In the genomic region with DNA sequence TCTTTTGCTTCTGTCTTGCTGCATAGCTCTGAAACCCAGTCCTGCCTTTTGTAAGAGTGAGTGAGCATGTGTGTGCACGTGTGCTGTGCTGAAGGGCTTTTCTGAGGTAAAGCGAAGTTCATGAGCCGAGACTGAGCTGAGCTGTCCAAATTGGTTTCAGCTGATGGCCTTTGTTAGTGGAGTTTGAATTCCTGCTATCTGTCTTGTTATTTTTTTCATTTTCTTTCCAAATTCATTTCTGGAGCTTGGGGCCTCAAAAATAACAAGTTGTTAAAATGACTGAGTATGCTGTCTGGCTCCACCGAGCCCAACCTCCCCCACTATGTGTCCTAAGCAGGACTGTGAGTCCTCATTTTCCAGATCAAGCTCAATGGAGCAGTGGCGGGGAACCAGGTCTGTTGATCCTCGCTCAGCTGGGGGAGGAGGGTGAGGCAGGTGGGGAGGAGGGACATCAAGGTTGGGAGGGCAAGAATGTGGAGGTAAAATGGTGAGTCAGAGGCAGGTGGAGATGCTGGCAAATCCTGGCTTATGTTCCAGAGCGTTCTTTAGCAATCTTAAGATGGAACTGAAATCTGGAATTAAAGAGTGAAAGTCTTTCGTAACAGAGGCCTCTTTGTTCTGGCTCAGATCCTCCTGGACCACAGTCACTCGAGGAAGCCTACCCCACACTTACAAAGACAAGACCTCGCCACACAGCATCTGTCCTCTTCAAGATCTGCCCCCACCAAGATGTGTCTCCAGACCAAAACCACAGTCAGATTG, we compare ENCODE assay signal across 17 cellular contexts.
DNase-seq lines count a peak whose midpoint lies in the region; ATAC-seq, FAIRE-seq and TF ChIP-seq lines count a peak whose summit lies in the region.
"Had no signal": no experiment of that assay in that cellular context is flagged by ENCODE, and none has a peak within 500 bp of the region (broad histone marks: within the 10 kb centered on the region; RNA-seq: fewer than 3 reads in every experiment).

No MANE protein-coding gene starts in this region.

- H3K9ac ChIP-seq in muscle layer of colon (ENCODE audit: low read length) = no peak overlapping the region

- TF ChIP-seq CTCF in RWPE1 (conservative IDR thresholded peaks at IDR 0.05; ENCODE audit: low read depth) (no peak), esophagus squamous epithelium (IDR thresholded peaks at IDR 0.05) (no peak), transverse colon (IDR thresholded peaks at IDR 0.05) (no peak), brain microvascular endothelial cell (IDR thresholded peaks at IDR 0.05; ENCODE audit: low read depth, low read length, missing control alignments) (no peak)

- in situ Hi-C loops in transverse colon (cut with MboI; ENCODE audit: low pct_ligation_motif_present in 1 of 4, low pct_unique_long_range_greater_than_20kb in 1 of 4, low sequenced_read_pairs in 3 of 4) = no loop called here
- in situ Hi-C loops in brain microvascular endothelial cell (cut with HindIII; ENCODE audit: low pct_ligation_motif_present, low sequenced_read_pairs) = no loop called here

- H3K4me3 ChIP-seq in esophagus squamous epithelium = no peak overlapping the region
- H3K4me3 ChIP-seq in muscle layer of colon (ENCODE audit: low read depth in 1 of 2, low read length in 2 of 2) = peak overlapping the region in 1 of 2 donors; percentile 22
- no peak overlapping the region for H3K4me3 ChIP-seq in transverse colon
- H3K4me3 ChIP-seq in brain microvascular endothelial cell (ENCODE audit: low read depth, low read length) = no peak overlapping the region
- H3K4me3 ChIP-seq: cardiac muscle cell, lung, tibial nerve had no signal

- no peak for ATAC-seq in HG03460 (IDR thresholded peaks at IDR 0.05; ENCODE audit: unreplicated experiment)
- ATAC-seq: Panc1 had no signal

- no peak for FAIRE-seq in GM12892 (lab: Jason Lieb, UNC)

- POLR2A ChIA-PET in RWPE1 (lab: Yijun Ruan, JAX; ENCODE audit: low non-redundant PET) = no interaction called here

- DNase-seq in RWPE1 (ENCODE audit: low spot score) (peak; percentile 26), esophagus squamous epithelium (lab: John Stamatoyannopoulos, UW) (no peak), transverse colon (no peak), brain microvascular endothelial cell (no peak), GM12892 (ENCODE audit: insufficient read length) (no peak), DMS 273 treated with DMSO at 0.1 percent for 48 hours (lab: John Stamatoyannopoulos, UW) (no peak)
- DNase-seq: activated naive CD4-positive, alpha-beta T cell treated with anti-CD3 and anti-CD28 coated beads, Interleukin-2, amount 50 U/mL, for 16 hours; activated T-cell treated with anti-CD3 and anti-CD28 coated beads, Interleukin-2, amount 50 U/mL, for 1 hour; NCI-H1092 treated with DMSO at 0.1 percent for 48 hours; NCI-H774; stimulated activated CD4-positive, alpha-beta T cell treated with anti-CD3 and anti-CD28 coated beads, Interleukin-4, amount 100 ng/mL, for 4 hours had no signal

- CTCF ChIA-PET in RWPE1 (lab: Yijun Ruan, JAX) = no interaction called here

- TF ChIP-seq POLR2A in esophagus squamous epithelium (IDR thresholded peaks at IDR 0.05) (no peak), transverse colon (IDR thresholded peaks at IDR 0.05) (no peak), GM12892 (IDR thresholded peaks at IDR 0.05; ENCODE audit: low read depth, low read length) (no peak)

- H3K4me1 ChIP-seq in esophagus squamous epithelium = peaks cover 0 to 33% (median 11%) of the 10 kb centered on the region in 3 donors
- H3K4me1 ChIP-seq in muscle layer of colon (ENCODE audit: insufficient read depth, low read length) = peaks cover 55% of the 10 kb centered on the region
- peaks cover 0 to 5% (median 0%) of the 10 kb centered on the region in 4 donors for H3K4me1 ChIP-seq in transverse colon
- H3K4me1 ChIP-seq: tibial nerve had no signal

- TF ChIP-seq EP300 in transverse colon (IDR thresholded peaks at IDR 0.05; ENCODE audit: low read depth) = no peak

- H3K9me3 ChIP-seq in esophagus squamous epithelium (no peaks in the 10 kb centered on the region), muscle layer of colon (ENCODE audit: low read length) (no peaks in the 10 kb centered on the region), transverse colon (no peaks in the 10 kb centered on the region)
- H3K9me3 ChIP-seq: tibial nerve had no signal

- 38 to 41% methylated on average over 9 to 10 of the region's 10 CpGs for WGBS in esophagus squamous epithelium, 2 donors
- 69 to 80% methylated on average over 8 to 10 of the region's 10 CpGs for WGBS in transverse colon (ENCODE audit: low coverage in 1 of 2), 2 donors

- H3K36me3 ChIP-seq in esophagus squamous epithelium (no peaks in the 10 kb centered on the region), muscle layer of colon (ENCODE audit: insufficient read depth, low read length) (no peaks in the 10 kb centered on the region), transverse colon (no peaks in the 10 kb centered on the region), brain microvascular endothelial cell (replicated peaks) (no peaks in the 10 kb centered on the region)
- H3K36me3 ChIP-seq: cardiac muscle cell had no signal

- 0 out of 2 replicates have a peak overlapping the region, but pooled peaks have one; percentile 4 for H3K27ac ChIP-seq in RWPE1
- H3K27ac ChIP-seq in esophagus squamous epithelium = peak overlapping the region in 3 of 4 donors; percentile 10 to 74 (median 72)
- peak overlapping the region; percentile 66 for H3K27ac ChIP-seq in muscle layer of colon (ENCODE audit: low read depth, low read length)
- peak overlapping the region in 3 of 4 donors; percentile 29 to 80 (median 59) for H3K27ac ChIP-seq in transverse colon
- H3K27ac ChIP-seq in brain microvascular endothelial cell = no peak overlapping the region
- H3K27ac ChIP-seq: cardiac muscle cell had no signal

- intact Hi-C loops in esophagus squamous epithelium (cut with DNase I) = no loop called here
- intact Hi-C loops in transverse colon (cut with DNase I; ENCODE audit: low total_unique reads) = no loop called here

- no peaks in the 10 kb centered on the region for H3K27me3 ChIP-seq in esophagus squamous epithelium
- no peaks in the 10 kb centered on the region for H3K27me3 ChIP-seq in muscle layer of colon (ENCODE audit: control insufficient read depth in 1 of 2, insufficient read depth in 2 of 2, low read length in 2 of 2)
- H3K27me3 ChIP-seq in transverse colon = no peaks in the 10 kb centered on the region
- H3K27me3 ChIP-seq in brain microvascular endothelial cell (replicated peaks) = no peaks in the 10 kb centered on the region
- H3K27me3 ChIP-seq: cardiac muscle cell, tibial nerve had no signal
